ENCODE assay signal across 11 cellular contexts in genomic region chr7:18361756-18362155, GRCh38.
DNase-seq lines count a peak whose midpoint lies in the region; TF ChIP-seq lines count a peak whose summit lies in the region.
"Had no signal": no experiment of that assay in that cellular context is flagged by ENCODE, and none has a peak within 500 bp of the region (broad histone marks: within the 10 kb centered on the region; RNA-seq: fewer than 3 reads in every experiment).

No MANE protein-coding gene starts in this region.

- H3K4me2 ChIP-seq in hepatocyte, result no peak overlapping the region

- H3K4me3 ChIP-seq in breast epithelium, result no peak overlapping the region
- no peak overlapping the region for H3K4me3 ChIP-seq in SK-N-MC
- no peak overlapping the region for H3K4me3 ChIP-seq in hepatocyte
- no peak overlapping the region for H3K4me3 ChIP-seq in thyroid gland (replicated peaks in 1 of 3)
- H3K4me3 ChIP-seq in vagina, result no peak overlapping the region
- H3K4me3 ChIP-seq: gastroesophageal sphincter had no signal

- intact Hi-C loops in MCF 10A (cut with micrococcal nuclease), result no loop called here
- intact Hi-C loops in breast epithelium (cut with DNase I; ENCODE audit: low total_unique reads), result no loop called here
- intact Hi-C loops in thyroid gland (cut with DNase I), result no loop called here
- intact Hi-C loops in vagina (cut with DNase I), result no loop called here

- TF ChIP-seq CTCF in MCF 10A (IDR thresholded peaks at IDR 0.05; ENCODE audit: unreplicated experiment) (no peak), breast epithelium (IDR thresholded peaks at IDR 0.05) (no peak), hepatocyte (IDR thresholded peaks at IDR 0.05; ENCODE audit: poor library complexity) (no peak), thyroid gland (IDR thresholded peaks at IDR 0.05) (peak in 1 of 6 experiments; percentile 4), vagina (IDR thresholded peaks at IDR 0.05) (no peak)

- no peak overlapping the region for H3K27ac Mint-ChIP-seq in MCF 10A (ENCODE audit: low read depth, unreplicated experiment)
- H3K27ac Mint-ChIP-seq: activated T-cell treated with anti-CD3 and anti-CD28 coated beads, Interleukin-2, amount 50 U/mL, for 72 hours had no signal

- no peak overlapping the region for H3K27ac ChIP-seq in breast epithelium
- peak overlapping the region; percentile 83 for H3K27ac ChIP-seq in SK-N-MC
- H3K27ac ChIP-seq in hepatocyte, result no peak overlapping the region
- H3K27ac ChIP-seq in thyroid gland, result no peak overlapping the region
- no peak overlapping the region for H3K27ac ChIP-seq in vagina
- H3K27ac ChIP-seq: gastroesophageal sphincter had no signal

- DNase-seq in MCF 10A (ENCODE audit: unreplicated experiment) (peak; percentile 49), breast epithelium (ENCODE audit: low spot score in 2 of 2) (no peak), SK-N-MC (ENCODE audit: low read depth, low spot score) (no peak), hepatocyte (ENCODE audit: low spot score) (peak; percentile 37), thyroid gland (peak; percentile 26 to 53), vagina (ENCODE audit: extremely low spot score in 2 of 2) (no peak)
- DNase-seq in activated CD4-positive, alpha-beta T cell treated with anti-CD3 and anti-CD28 coated beads, Interleukin-2, amount 50 U/mL, for 1 hour, result no peak
- no peak for DNase-seq in activated CD4-positive, CD25-positive, alpha-beta regulatory T cell treated with anti-CD3 and anti-CD28 coated beads, Interleukin-2, amount 50 U/mL, for 72 hours
- DNase-seq: activated T-cell treated with anti-CD3 and anti-CD28 coated beads, Interleukin-2, amount 50 U/mL, for 72 hours had no signal

- H3K9me3 ChIP-seq in breast epithelium (no peaks in the 10 kb centered on the region), SK-N-MC (ENCODE audit: low read depth, low read length) (no peaks in the 10 kb centered on the region), hepatocyte (ENCODE audit: low read depth) (no peaks in the 10 kb centered on the region), thyroid gland (no peaks in the 10 kb centered on the region), vagina (no peaks in the 10 kb centered on the region)
- H3K9me3 ChIP-seq: gastroesophageal sphincter had no signal

- H3K9ac ChIP-seq in SK-N-MC (ENCODE audit: insufficient read length), result no peak overlapping the region

- H3K36me3 Mint-ChIP-seq in MCF 10A (ENCODE audit: insufficient read depth, unreplicated experiment), result no peaks in the 10 kb centered on the region

- no peak overlapping the region for H2AFZ ChIP-seq in hepatocyte

- TF ChIP-seq POLR2A in breast epithelium (IDR thresholded peaks at IDR 0.05) (no peak), thyroid gland (IDR thresholded peaks at IDR 0.05) (no peak), vagina (IDR thresholded peaks at IDR 0.05) (no peak)

- H4K20me1 ChIP-seq in hepatocyte (ENCODE audit: insufficient read depth, poor library complexity, severe bottlenecking), result no peaks in the 10 kb centered on the region

- WGBS in hepatocyte (ENCODE audit: low lambda C conversion rate, missing lambda C conversion rate), result 64% methylated on average over 4 of the region's 4 CpGs
- WGBS in thyroid gland, 2 donors, result 50 to 56% methylated on average over 4 of the region's 4 CpGs

- H3K4me1 Mint-ChIP-seq in MCF 10A (ENCODE audit: insufficient read depth, unreplicated experiment), result peaks cover 7% of the 10 kb centered on the region
- H3K4me1 Mint-ChIP-seq: central memory CD8-positive, alpha-beta T cell had no signal

- POLR2A ChIA-PET in MCF 10A (lab: Yijun Ruan, JAX), result interaction anchor here (0.6 to 1.5 kb wide), 5 partner anchors 10 to 231 kb away, joined by 3 to 5 read pairs (median 4); no protein-coding TSS in a partner anchor

- no peaks in the 10 kb centered on the region for H3K4me1 ChIP-seq in breast epithelium
- no peaks in the 10 kb centered on the region for H3K4me1 ChIP-seq in hepatocyte (ENCODE audit: insufficient read depth)
- no peaks in the 10 kb centered on the region for H3K4me1 ChIP-seq in thyroid gland
- no peaks in the 10 kb centered on the region for H3K4me1 ChIP-seq in vagina
- H3K4me1 ChIP-seq: gastroesophageal sphincter had no signal

- no peaks in the 10 kb centered on the region for H3K9me2 ChIP-seq in hepatocyte (replicated peaks; ENCODE audit: insufficient read depth)

- no TSS peak for BruUV-seq in MCF 10A (replicated peaks; lab: Mats Ljungman, UMichigan)

- H3K79me2 ChIP-seq in hepatocyte, result no peaks in the 10 kb centered on the region

- H3K27me3 Mint-ChIP-seq in MCF 10A (ENCODE audit: insufficient read depth, unreplicated experiment), result no peaks in the 10 kb centered on the region
- H3K27me3 Mint-ChIP-seq: central memory CD8-positive, alpha-beta T cell had no signal

- CTCF ChIA-PET in MCF 10A (lab: Yijun Ruan, JAX), result interaction anchor here (0.6 to 1.5 kb wide), 5 partner anchors 11 to 1490 kb away, joined by 3 to 4 read pairs (median 3); no protein-coding TSS in a partner anchor

- H3K9me3 Mint-ChIP-seq in MCF 10A (ENCODE audit: unreplicated experiment), result no peaks in the 10 kb centered on the region
- H3K9me3 Mint-ChIP-seq: activated T-cell treated with anti-CD3 and anti-CD28 coated beads, Interleukin-2, amount 50 U/mL, for 72 hours; central memory CD8-positive, alpha-beta T cell had no signal

- no peak overlapping the region for H3K4me3 Mint-ChIP-seq in MCF 10A (ENCODE audit: unreplicated experiment)
- H3K4me3 Mint-ChIP-seq: activated T-cell treated with anti-CD3 and anti-CD28 coated beads, Interleukin-2, amount 50 U/mL, for 72 hours; central memory CD8-positive, alpha-beta T cell had no signal

- no peaks in the 10 kb centered on the region for H3K36me3 ChIP-seq in breast epithelium
- no peaks in the 10 kb centered on the region for H3K36me3 ChIP-seq in SK-N-MC (ENCODE audit: insufficient read depth, low read length)
- H3K36me3 ChIP-seq in hepatocyte (replicated peaks; ENCODE audit: insufficient read depth, low read depth), result no peaks in the 10 kb centered on the region
- H3K36me3 ChIP-seq in thyroid gland, result no peaks in the 10 kb centered on the region
- no peaks in the 10 kb centered on the region for H3K36me3 ChIP-seq in vagina
- H3K36me3 ChIP-seq: gastroesophageal sphincter had no signal

- H3K27me3 ChIP-seq in breast epithelium (no peaks in the 10 kb centered on the region), hepatocyte (no peaks in the 10 kb centered on the region), thyroid gland (no peaks in the 10 kb centered on the region), vagina (no peaks in the 10 kb centered on the region)
- H3K27me3 ChIP-seq: gastroesophageal sphincter had no signal

Comparison
In these comparisons a context has a peak if more than half of its experiments do, and no peak if none do; other contexts are left out.
1. DNase-seq: peak in MCF 10A (single experiment), hepatocyte (single experiment) and thyroid gland (2 of 2); none in breast epithelium (0 of 2), SK-N-MC (single experiment), vagina (0 of 2), activated CD4-positive, alpha-beta T cell treated with anti-CD3 and anti-CD28 coated beads, Interleukin-2, amount 50 U/mL, for 1 hour (single experiment) and activated CD4-positive, CD25-positive, alpha-beta regulatory T cell treated with anti-CD3 and anti-CD28 coated beads, Interleukin-2, amount 50 U/mL, for 72 hours (single experiment).